Comparison of ENCODE assay signal across 8 cellular contexts in the genomic region with DNA sequence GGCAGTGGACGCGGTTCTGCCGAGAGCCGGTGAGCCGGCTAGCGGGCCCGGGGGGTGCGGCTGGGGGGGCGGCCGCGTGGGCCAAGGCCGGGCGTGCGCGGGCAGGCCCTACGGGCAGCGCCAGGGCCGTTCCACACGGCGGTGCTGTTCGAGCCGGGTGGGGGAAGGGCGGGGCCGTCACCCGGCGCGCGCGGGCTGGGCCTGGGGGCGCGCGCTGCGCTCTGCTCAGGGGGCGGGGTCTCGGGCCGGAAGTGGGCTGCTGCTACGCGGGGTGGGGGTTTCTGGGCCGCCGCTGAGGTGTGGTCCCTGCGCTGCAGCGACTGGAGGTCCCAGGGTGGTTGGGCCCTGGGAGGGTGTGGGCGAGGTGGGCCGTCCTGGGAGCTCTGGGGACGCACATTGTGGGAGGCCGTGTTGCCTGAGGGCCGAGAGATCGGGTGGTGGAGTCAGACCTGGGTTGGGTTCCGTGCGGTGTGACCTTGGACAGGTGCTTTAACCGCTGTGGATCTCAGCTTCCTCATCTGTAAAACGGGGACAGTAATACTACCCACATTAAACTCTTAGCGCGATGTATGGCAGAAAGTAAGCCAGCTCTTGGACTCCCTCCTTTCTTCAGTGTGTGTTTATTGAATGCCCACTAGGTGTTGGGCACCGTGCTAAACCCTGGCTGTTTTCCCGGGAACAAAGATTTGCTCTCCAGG. TPM values are rescaled to one million over a fixed set of nuclear protein-coding genes. Genes with fewer than 3 reads are reported as not detected.
DNase-seq lines count a peak whose midpoint lies in the region; ATAC-seq and TF ChIP-seq lines count a peak whose summit lies in the region.

No MANE protein-coding gene starts in this region.

- POLR2A ChIA-PET in T-cell (lab: Charles Lee) = interaction anchor here (0.6 to 0.8 kb wide), 4 partner anchors 10 to 152 kb away, joined by 3 to 12 read pairs (median 8); no protein-coding TSS in a partner anchor

- DNase-seq in GM23338 (ENCODE audit: low spot score) (peak; percentile 96), LHCN-M2 (ENCODE audit: low read depth) (peak; percentile 54), T-cell (peak in 26 of 34 experiments; percentile 55 to 91 (median 76)), astrocyte of the spinal cord (ENCODE audit: low read depth, low spot score) (peak; percentile 50), iris pigment epithelial cell (ENCODE audit: low read depth) (peak; percentile 33), OCI-M2 (lab: John Stamatoyannopoulos, UW; ENCODE audit: unreplicated experiment) (no peak)
- peak; percentile 84 to 85 for DNase-seq in stimulated activated CD4-positive, alpha-beta T cell treated with anti-CD3 and anti-CD28 coated beads, Interleukin-15, amount 100 ng/mL, for 1 hour (ENCODE audit: low read depth in 1 of 2, low spot score in 1 of 2)

- TF ChIP-seq CTCF in GM12875 (IDR thresholded peaks at IDR 0.05; ENCODE audit: borderline replicate concordance, insufficient read depth, low read depth, low read length) (no peak), GM23338 (conservative IDR thresholded peaks at IDR 0.05; ENCODE audit: low read depth in 2 of 2) (no peak), astrocyte of the spinal cord (IDR thresholded peaks at IDR 0.05; ENCODE audit: low read depth, low read length) (no peak)

- H3K27me3 Mint-ChIP-seq in GM23338 (ENCODE audit: insufficient read depth, low read depth, poor library complexity) = peaks cover 31% of the 10 kb centered on the region
- no peaks in the 10 kb centered on the region for H3K27me3 Mint-ChIP-seq in T-cell

- H3K4me1 Mint-ChIP-seq in GM23338 (peaks cover 30% of the 10 kb centered on the region), T-cell (peaks cover 43 to 47% (median 46%) of the 10 kb centered on the region in 3 donors)

- H3K9me3 Mint-ChIP-seq in GM23338 (no peaks in the 10 kb centered on the region; the same call in 2 of the 3 replicates), T-cell (no peaks in the 10 kb centered on the region)

- CTCF ChIA-PET in T-cell (lab: Charles Lee) = interaction anchor here (0.7 to 1.5 kb wide), 10 partner anchors 10 to 1304 kb away, joined by 3 to 6 read pairs (median 4); no protein-coding TSS in a partner anchor

- in situ Hi-C loops in astrocyte of the spinal cord (cut with HindIII; ENCODE audit: low sequenced_read_pairs) = no loop called here

- peak overlapping the region; percentile 100 for H3K4me2 ChIP-seq in GM23338

- H3K4me3 ChIP-seq in GM12875 (ENCODE audit: low read depth, low read length) (peak overlapping the region; percentile 75), GM23338 (peak overlapping the region; percentile 89), astrocyte of the spinal cord (ENCODE audit: low read depth, low read length) (peak overlapping the region; percentile 75)

- no peaks in the 10 kb centered on the region for H3K36me3 ChIP-seq in GM23338 (ENCODE audit: insufficient read depth)

- H3K36me3 Mint-ChIP-seq in GM23338 (ENCODE audit: low read depth) (0 out of 3 replicates have a peak, but pooled peaks cover under 1% of the 10 kb centered on the region), T-cell (peaks cover under 1% of the 10 kb centered on the region)

- H3K27ac Mint-ChIP-seq in GM23338 = peak overlapping the region; percentile 98
- H3K27ac Mint-ChIP-seq in T-cell = peak overlapping the region; percentile 93 to 94

- H2AFZ ChIP-seq in GM23338 = no peak overlapping the region

- H3K27ac ChIP-seq in GM23338 (ENCODE audit: low read depth) = peak overlapping the region; percentile 91

- no peaks in the 10 kb centered on the region for H3K27me3 ChIP-seq in GM23338 (ENCODE audit: insufficient read depth)

- H3K9me2 ChIP-seq in GM23338 (ENCODE audit: insufficient read depth) = no peaks in the 10 kb centered on the region

- peaks cover 43% of the 10 kb centered on the region for H4K20me1 ChIP-seq in GM23338 (replicated peaks; ENCODE audit: insufficient read depth)

- peaks cover 32% of the 10 kb centered on the region for H3K4me1 ChIP-seq in GM23338 (ENCODE audit: insufficient read depth)

- peak overlapping the region; percentile 97 for H3K4me3 Mint-ChIP-seq in GM23338
- H3K4me3 Mint-ChIP-seq in T-cell = peak overlapping the region; percentile 89 to 96 (median 94)

- ATAC-seq in GM23338 (peak; percentile 77), T-cell (replicated peaks in 1 of 4) (peak; percentile 77 to 87 (median 80))

- H3F3A ChIP-seq in GM23338 (replicated peaks; ENCODE audit: low read depth) = peaks cover 57% of the 10 kb centered on the region

- H3K79me2 ChIP-seq in GM23338 (replicated peaks; ENCODE audit: insufficient read depth) = peaks cover 50% of the 10 kb centered on the region

TF ChIP-seq in GM23338, 12 proteins besides CTCF, POLR2A, EP300 and RAD21:
- TF ChIP-seq ZNF114 (CRISPR knock-in tag; IDR thresholded peaks at IDR 0.05) = no peak
- TF ChIP-seq JUNB (IDR thresholded peaks at IDR 0.05; ENCODE audit: unreplicated experiment) = no peak
- peak; percentile 35; the same call in 1 of the 2 replicates for TF ChIP-seq CREB1 (CRISPR knock-in tag; IDR thresholded peaks at IDR 0.05; ENCODE audit: low read depth)
- peak; percentile 72 for TF ChIP-seq POLR2AphosphoS5 (IDR thresholded peaks at IDR 0.05; ENCODE audit: low read depth)
- TF ChIP-seq REST (IDR thresholded peaks at IDR 0.05; ENCODE audit: unreplicated experiment) = peak; percentile 8
- TF ChIP-seq, protein P1, sequence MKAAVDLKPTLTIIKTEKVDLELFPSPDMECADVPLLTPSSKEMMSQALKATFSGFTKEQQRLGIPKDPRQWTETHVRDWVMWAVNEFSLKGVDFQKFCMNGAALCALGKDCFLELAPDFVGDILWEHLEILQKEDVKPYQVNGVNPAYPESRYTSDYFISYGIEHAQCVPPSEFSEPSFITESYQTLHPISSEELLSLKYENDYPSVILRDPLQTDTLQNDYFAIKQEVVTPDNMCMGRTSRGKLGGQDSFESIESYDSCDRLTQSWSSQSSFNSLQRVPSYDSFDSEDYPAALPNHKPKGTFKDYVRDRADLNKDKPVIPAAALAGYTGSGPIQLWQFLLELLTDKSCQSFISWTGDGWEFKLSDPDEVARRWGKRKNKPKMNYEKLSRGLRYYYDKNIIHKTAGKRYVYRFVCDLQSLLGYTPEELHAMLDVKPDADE (IDR thresholded peaks at IDR 0.05) = peak; percentile 50; the same call in 1 of the 2 replicates
TF ChIP-seq in GM23338: peak in this region for 4.

RNA-seq across cellular contexts. Expression of gene MAPRE1, which starts 0.4 kb away (rescaled TPM):
- total RNA-seq in GM23338 (2014; rRNA removed; shearing (Covaris generic)) = 152 and 177 TPM in 2 replicates
- 61.2 and 69.3 TPM in 2 replicates for polyA plus RNA-seq in GM23338 (2016; fragmentation: Nextera tagmentation; extraction: Ambion mirVana)
- total RNA-seq in LHCN-M2 (2014; rRNA removed) = 152 and 158 TPM in 2 replicates
- 114 TPM for polyA plus RNA-seq in LHCN-M2 (2012)
- 100 to 1,000 TPM in 1 of 5 donors, 10 to 100 TPM in 4; 67.9 to 104 (median 77.8) TPM for total RNA-seq in T-cell

RNA-seq across cellular contexts. Expression of gene EFCAB8, which starts 38.6 kb away (rescaled TPM):
- 0.35 TPM in 1 of 2 replicates, not detected in the other for total RNA-seq in GM23338 (2014; rRNA removed; shearing (Covaris generic))
- polyA plus RNA-seq in GM23338 (2016; fragmentation: Nextera tagmentation; extraction: Ambion mirVana) = not detected in 2 replicates
- total RNA-seq in LHCN-M2 (2014; rRNA removed) (0.17 TPM in 1 of 2 replicates, not detected in the other), T-cell (1 to 10 TPM in 4 of 5 donors, under 1 TPM in 1; 0.80 to 1.5 (median 1.2) TPM)
- polyA plus RNA-seq in LHCN-M2 (2012) = not detected

RNA-seq across cellular contexts. Expression of gene DNMT3B, which starts 58.0 kb away (rescaled TPM):
- 2,222 and 2,281 TPM in 2 replicates for total RNA-seq in GM23338 (2014; rRNA removed; shearing (Covaris generic))
- 711 and 726 TPM in 2 replicates for polyA plus RNA-seq in GM23338 (2016; fragmentation: Nextera tagmentation; extraction: Ambion mirVana)
- total RNA-seq in LHCN-M2 (2014; rRNA removed) = 1.2 TPM in 2 replicates
- polyA plus RNA-seq in LHCN-M2 (2012) = 0.60 TPM
- 1 to 10 TPM in 2 of 5 donors, under 1 TPM in 3; 0.56 to 1.7 (median 0.95) TPM for total RNA-seq in T-cell

Comparison
In these comparisons a context has a peak if more than half of its experiments do, and no peak if none do; other contexts are left out.
1. RNA of gene DNMT3B, which starts 58.0 kb away (total RNA-seq): 2,222 to 2,281 TPM in GM23338; 1.2 TPM in LHCN-M2 and 0.56 to 1.7 TPM in T-cell; every median in the first group is over 100 times any median in the second.
2. Peak in every context shown above with its lines, with median percentiles within 50 percentile points of each other: H3K4me3 ChIP-seq.